Comparison of ENCODE assay signal across 1 cellular context in genomic region chr11:118790357-118791014, GRCh38.
TF ChIP-seq lines count a peak whose summit lies in the region.

No MANE protein-coding gene starts in this region.

TF ChIP-seq in HEK293, 187 proteins besides CTCF, POLR2A, EP300 and RAD21 (continued from another document):
- no peak for TF ChIP-seq ZNF449 (tag by site-specific recombination; IDR thresholded peaks at IDR 0.05)
- no peak for TF ChIP-seq SP3 (tag by site-specific recombination; IDR thresholded peaks at IDR 0.05)
- TF ChIP-seq ZNF518A (tag by site-specific recombination; conservative IDR thresholded peaks at IDR 0.05; ENCODE audit: low read depth), result no peak
- TF ChIP-seq ZNF513 (tag by site-specific recombination; IDR thresholded peaks at IDR 0.05), result no peak
- no peak for TF ChIP-seq IKZF3 (tag by site-specific recombination; IDR thresholded peaks at IDR 0.05)
- TF ChIP-seq ZNF768 (tag by site-specific recombination; IDR thresholded peaks at IDR 0.05), result no peak
- TF ChIP-seq OVOL3 (tag by site-specific recombination; IDR thresholded peaks at IDR 0.05), result no peak
- 0 out of 2 replicates have a peak, but pooled peaks have one; percentile 9 for TF ChIP-seq WT1 (tag by site-specific recombination; IDR thresholded peaks at IDR 0.05)
- TF ChIP-seq ZNF354C (tag by site-specific recombination; IDR thresholded peaks at IDR 0.05; ENCODE audit: borderline replicate concordance, low read depth), result no peak
- no peak for TF ChIP-seq EGR2 (tag by site-specific recombination; IDR thresholded peaks at IDR 0.05; ENCODE audit: low read depth)
- TF ChIP-seq KLF7 (tag by site-specific recombination; IDR thresholded peaks at IDR 0.05; ENCODE audit: borderline replicate concordance), result no peak
- TF ChIP-seq SP7 (tag by site-specific recombination; IDR thresholded peaks at IDR 0.05), result no peak
- TF ChIP-seq RBAK (tag by site-specific recombination; IDR thresholded peaks at IDR 0.05), result no peak
- no peak for TF ChIP-seq ZNF530 (tag by site-specific recombination; IDR thresholded peaks at IDR 0.05; ENCODE audit: low read depth)
- TF ChIP-seq ZNF280C (tag by site-specific recombination; IDR thresholded peaks at IDR 0.05), result no peak
- no peak for TF ChIP-seq ZNF624 (tag by site-specific recombination; IDR thresholded peaks at IDR 0.05)
- TF ChIP-seq SCRT2 (tag by site-specific recombination; IDR thresholded peaks at IDR 0.05), result no peak
- TF ChIP-seq ZNF600 (tag by site-specific recombination; IDR thresholded peaks at IDR 0.05), result 0 out of 2 replicates have a peak, but pooled peaks have one; percentile 22
- peak; percentile 32; the same call in 1 of the 2 replicates for TF ChIP-seq ZNF76 (tag by site-specific recombination; IDR thresholded peaks at IDR 0.05; ENCODE audit: borderline replicate concordance, low read depth)
- no peak for TF ChIP-seq GLI2 (tag by site-specific recombination; IDR thresholded peaks at IDR 0.05; ENCODE audit: borderline replicate concordance, low read depth)
- TF ChIP-seq ZNF274 (IDR thresholded peaks at IDR 0.05; ENCODE audit: low read length), result no peak
- TF ChIP-seq ZNF274 (tag by site-specific recombination; IDR thresholded peaks at IDR 0.05; ENCODE audit: borderline replicate concordance), result no peak
- no peak for TF ChIP-seq BCL6B (tag by site-specific recombination; IDR thresholded peaks at IDR 0.05)
- TF ChIP-seq ZNF19 (tag by site-specific recombination; IDR thresholded peaks at IDR 0.05; ENCODE audit: low read depth), result no peak
- TF ChIP-seq ZBTB21 (tag by site-specific recombination; IDR thresholded peaks at IDR 0.05), result 0 out of 2 replicates have a peak, but pooled peaks have one; percentile 11
- no peak for TF ChIP-seq ZNF596 (tag by site-specific recombination; IDR thresholded peaks at IDR 0.05)
- TF ChIP-seq ZBTB48 (tag by site-specific recombination; IDR thresholded peaks at IDR 0.05), result peak; percentile 88
- TF ChIP-seq ZNF311 (tag by site-specific recombination; IDR thresholded peaks at IDR 0.05; ENCODE audit: borderline replicate concordance), result no peak
- no peak for TF ChIP-seq MZF1 (tag by site-specific recombination; IDR thresholded peaks at IDR 0.05; ENCODE audit: borderline replicate concordance)
- no peak for TF ChIP-seq PRDM4 (tag by site-specific recombination; IDR thresholded peaks at IDR 0.05)
- TF ChIP-seq ZSCAN5A (tag by site-specific recombination; IDR thresholded peaks at IDR 0.05), result 0 out of 2 replicates have a peak, but pooled peaks have one; percentile 26
- peak; percentile 36; the same call in 1 of the 2 replicates for TF ChIP-seq GLIS1 (tag by site-specific recombination; IDR thresholded peaks at IDR 0.05)
- no peak for TF ChIP-seq ZNF645 (tag by site-specific recombination; IDR thresholded peaks at IDR 0.05)
TF ChIP-seq in HEK293: peak in this region for 35.
